20 cellular contexts compared by ENCODE assay signal in genomic region chr1:82762829-82763532, GRCh38.
DNase-seq lines count a peak whose midpoint lies in the region; ATAC-seq, FAIRE-seq and TF ChIP-seq lines count a peak whose summit lies in the region.
"Had no signal": no experiment of that assay in that cellular context is flagged by ENCODE, and none has a peak within 500 bp of the region (broad histone marks: within the 10 kb centered on the region; RNA-seq: fewer than 3 reads in every experiment).

No MANE protein-coding gene starts in this region.

- no peak for TF ChIP-seq RAD21 in GM12878 (IDR thresholded peaks at IDR 0.05; ENCODE audit: insufficient read depth, low read depth, low read length)

- peak; percentile 9 for DNase-seq in GM12878 (ENCODE audit: low read depth, low spot score)
- DNase-seq in GM12891 (ENCODE audit: insufficient read length, low spot score): no peak
- no peak for DNase-seq in H4 (ENCODE audit: low spot score)
- DNase-seq in mucosa of gallbladder (ENCODE audit: low spot score): no peak
- DNase-seq: activated CD8-positive, alpha-beta memory T cell treated with anti-CD3 and anti-CD28 coated beads, Interleukin-2, amount 50 U/mL, for 4 hours; COR-L47; glutamatergic neuron; NCI-H1694; NCI-H524 treated with DMSO at 0.1 percent for 48 hours; pancreas had no signal

- POLR2A ChIA-PET in GM12878 (lab: Charles Lee): no interaction called here

- H3K4me3 ChIP-seq in GM12878: no peak overlapping the region
- H3K4me3 ChIP-seq: cardiac muscle cell, pancreas, suprapubic skin had no signal

- H3K27me3 ChIP-seq in GM12878 (replicated peaks in 1 of 2; ENCODE audit: control insufficient read depth in 2 of 2, insufficient read depth in 2 of 2, low read length in 1 of 2): no peaks in the 10 kb centered on the region
- H3K27me3 ChIP-seq: cardiac muscle cell, pancreas, suprapubic skin had no signal

- no peak overlapping the region for H3K27ac ChIP-seq in GM12878 (ENCODE audit: control insufficient read depth, insufficient read depth)
- H3K27ac ChIP-seq: cardiac muscle cell, pancreas, RWPE1, suprapubic skin had no signal

- no peak for TF ChIP-seq CTCF in GM12878 (IDR thresholded peaks at IDR 0.05 in 2 of 3, conservative IDR thresholded peaks at IDR 0.05 in 1 of 3; ENCODE audit: control insufficient read depth in 2 of 3, extremely low read depth in 1 of 3, insufficient read depth in 1 of 3, low read depth in 3 of 3, low read length in 3 of 3)

- in situ Hi-C loops in GM12878 (cut with MboI): no loop called here

- no peak for TF ChIP-seq EP300 in GM12878 (IDR thresholded peaks at IDR 0.05; ENCODE audit: borderline replicate concordance in 1 of 2, control insufficient read depth in 1 of 2, low read depth in 2 of 2, low read length in 2 of 2)

- BruUV-seq in GM12878 (replicated peaks; lab: Mats Ljungman, UMichigan): no TSS peak

- SMC1A ChIA-PET in GM12878 (lab: Charles Lee; ENCODE audit: uncharacterized antibody, unreplicated experiment): no interaction called here

- no peaks in the 10 kb centered on the region for H3K4me1 ChIP-seq in GM12878 (ENCODE audit: control insufficient read depth, insufficient read depth, low read length)
- H3K4me1 ChIP-seq: pancreas, suprapubic skin had no signal

- no peaks in the 10 kb centered on the region for H3K36me3 ChIP-seq in GM12878 (ENCODE audit: control insufficient read depth in 2 of 2, insufficient read depth in 2 of 2, low read length in 1 of 2)
- H3K36me3 ChIP-seq: cardiac muscle cell, pancreas, suprapubic skin had no signal

- FAIRE-seq in GM12878 (lab: Jason Lieb, UNC) (no peak), GM12891 (lab: Jason Lieb, UNC) (no peak)
- FAIRE-seq: endometrium, keratinocyte, pancreas had no signal

- no peak overlapping the region for H3K4me2 ChIP-seq in GM12878 (ENCODE audit: control insufficient read depth, insufficient read depth)

- H3K79me2 ChIP-seq in GM12878 (ENCODE audit: control insufficient read depth, insufficient read depth, low read length): no peaks in the 10 kb centered on the region

- ATAC-seq in GM18517 (IDR thresholded peaks at IDR 0.05; ENCODE audit: unreplicated experiment) (peak; percentile 95), GM19468 (IDR thresholded peaks at IDR 0.05; ENCODE audit: extremely low read depth, unreplicated experiment) (peak; percentile 86), HG03108 (IDR thresholded peaks at IDR 0.05; ENCODE audit: unreplicated experiment) (peak; percentile 67), GM12878 (peak; percentile 69), GM18868 (IDR thresholded peaks at IDR 0.05; ENCODE audit: unreplicated experiment) (no peak)
- ATAC-seq: activated CD4-positive, CD25-positive, alpha-beta regulatory T cell treated with anti-CD3 and anti-CD28 coated beads, Interleukin-2, amount 50 U/mL, for 24 hours had no signal

- no peaks in the 10 kb centered on the region for H3K9me3 ChIP-seq in GM12878 (replicated peaks; ENCODE audit: control insufficient read depth, insufficient read depth, low read length)
- H3K9me3 ChIP-seq: pancreas, suprapubic skin had no signal

- TF ChIP-seq POLR2A in GM12878 (IDR thresholded peaks at IDR 0.05; ENCODE audit: low read depth, low read length) (no peak), GM12891 (IDR thresholded peaks at IDR 0.05; ENCODE audit: low read depth, low read length) (no peak)

- RAD21 ChIA-PET in GM12878 (lab: Charles Lee; ENCODE audit: unreplicated experiment): no interaction called here

- no peak overlapping the region for H3K9ac ChIP-seq in GM12878 (ENCODE audit: control insufficient read depth, insufficient read depth, low read length)

- H4K20me1 ChIP-seq in GM12878 (ENCODE audit: control insufficient read depth, insufficient read depth): no peaks in the 10 kb centered on the region

- H2AFZ ChIP-seq in GM12878 (ENCODE audit: control insufficient read depth, low read depth, low read length): no peak overlapping the region

- intact Hi-C loops in GM12878 (cut with micrococcal nuclease; ENCODE audit: unreplicated experiment): no loop called here

- CTCF ChIA-PET in GM12878 (lab: Yijun Ruan, JAX): no interaction called here

TF ChIP-seq in GM12878, 131 proteins besides CTCF, POLR2A, EP300 and RAD21:
- no peak for TF ChIP-seq SUZ12 (IDR thresholded peaks at IDR 0.05; ENCODE audit: unreplicated experiment)
- 0 out of 2 replicates have a peak, but pooled peaks have one; percentile 19 for TF ChIP-seq RAD51 (IDR thresholded peaks at IDR 0.05)
- peak; percentile 53 for TF ChIP-seq MEF2B (IDR thresholded peaks at IDR 0.05; ENCODE audit: partially characterized antibody, poor library complexity, severe bottlenecking)
- peak; percentile 24; the same call in 1 of the 2 replicates for TF ChIP-seq MTA2 (IDR thresholded peaks at IDR 0.05; ENCODE audit: low read depth)

TF ChIP-seq in GM12891, 5 proteins besides CTCF, POLR2A, EP300 and RAD21:
- TF ChIP-seq TAF1 (IDR thresholded peaks at IDR 0.05; ENCODE audit: low read depth, low read length): no peak
- no peak for TF ChIP-seq SPI1 (IDR thresholded peaks at IDR 0.05; ENCODE audit: low read depth, low read length)
- TF ChIP-seq POU2F2 (IDR thresholded peaks at IDR 0.05; ENCODE audit: low read depth, low read length): no peak
- TF ChIP-seq PAX5 (IDR thresholded peaks at IDR 0.05; ENCODE audit: insufficient read depth, low read length, severe bottlenecking): no peak
- TF ChIP-seq POLR2AphosphoS5 (IDR thresholded peaks at IDR 0.05; ENCODE audit: low read depth, low read length): no peak
TF ChIP-seq in GM12891: peak in this region for 0.
